Comparison of ENCODE assay signal across 11 cellular contexts in the genomic region with DNA sequence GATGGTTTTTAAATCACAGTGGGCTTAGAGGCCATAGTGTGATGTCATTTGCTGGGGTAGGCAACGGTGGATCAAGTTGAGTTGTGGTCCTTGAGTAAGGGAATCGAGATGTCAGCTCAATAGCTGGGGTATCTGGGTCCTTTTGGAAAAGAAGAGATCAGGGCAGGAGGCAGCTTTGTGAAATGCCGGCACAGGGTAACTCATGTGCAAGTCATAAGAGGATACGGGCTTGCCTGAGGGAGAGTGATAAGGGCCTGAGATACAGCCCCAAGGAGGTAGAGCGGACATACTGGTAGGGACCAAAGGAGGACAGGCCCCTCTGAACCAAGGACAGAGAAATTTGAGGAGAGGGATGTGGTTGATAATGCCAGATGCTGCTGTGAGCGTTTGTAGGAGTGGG. TPM values are rescaled to one million over a fixed set of nuclear protein-coding genes. Genes with fewer than 3 reads are reported as not detected.
DNase-seq lines count a peak whose midpoint lies in the region; ATAC-seq, FAIRE-seq and TF ChIP-seq lines count a peak whose summit lies in the region.
"Had no signal": no experiment of that assay in that cellular context is flagged by ENCODE, and none has a peak within 500 bp of the region (broad histone marks: within the 10 kb centered on the region; RNA-seq: fewer than 3 reads in every experiment).

No MANE protein-coding gene starts in this region.

- peak overlapping the region; percentile 53 for H3K9ac ChIP-seq in SK-N-SH
- no peak overlapping the region for H3K9ac ChIP-seq in SK-N-MC (ENCODE audit: insufficient read length)
- peak overlapping the region; percentile 81 for H3K9ac ChIP-seq in endothelial cell of umbilical vein (replicated peaks; ENCODE audit: extremely low read depth, insufficient read depth, low read length)
- peak overlapping the region; percentile 19 for H3K9ac ChIP-seq in skeletal muscle satellite cell (ENCODE audit: low read depth, low read length)

- H2AFZ ChIP-seq in SK-N-SH (ENCODE audit: low read depth) = no peak overlapping the region
- H2AFZ ChIP-seq in endothelial cell of umbilical vein (ENCODE audit: low read depth, low read length) = no peak overlapping the region

- H3F3A ChIP-seq in SK-N-SH (replicated peaks; ENCODE audit: insufficient read depth) = peaks cover 72% of the 10 kb centered on the region

- H3K27ac ChIP-seq in SK-N-SH (ENCODE audit: low read depth in 2 of 2, low read length in 1 of 2) = peak overlapping the region; percentile 41 to 90
- H3K27ac ChIP-seq in SK-N-MC = peak overlapping the region; percentile 69
- peak overlapping the region; percentile 99 for H3K27ac ChIP-seq in endothelial cell of umbilical vein (ENCODE audit: insufficient read depth, low read depth, low read length)

- intact Hi-C loops in endothelial cell of umbilical vein (cut with micrococcal nuclease) = loop anchor here (2.0 to 10.0 kb wide), 2 partner anchors 34 to 1602 kb away; partner anchors contain the start of genes PSMD2 and TRA2B

- POLR2A ChIA-PET in SK-N-SH (lab: Yijun Ruan, JAX) = no interaction called here
- POLR2A ChIA-PET in endothelial cell of umbilical vein (lab: Charles Lee) = interaction anchor here (0.6 kb wide), 1 partner anchor 17 kb away, joined by 3 read pairs; no protein-coding TSS in a partner anchor

- CTCF ChIA-PET in SK-N-SH (lab: Yijun Ruan, JAX) (no interaction called here), endothelial cell of umbilical vein (lab: Charles Lee) (no interaction called here)

- no peak overlapping the region for H3K4me3 ChIP-seq in SK-N-SH (ENCODE audit: low read depth in 2 of 2, low read length in 1 of 2)
- no peak overlapping the region for H3K4me3 ChIP-seq in SK-N-MC
- no peak overlapping the region for H3K4me3 ChIP-seq in endothelial cell of umbilical vein (replicated peaks in 1 of 3; ENCODE audit: insufficient read depth in 1 of 3, low read depth in 1 of 3, low read length in 3 of 3)
- H3K4me3 ChIP-seq in skeletal muscle satellite cell (ENCODE audit: low read length) = no peak overlapping the region

- no peaks in the 10 kb centered on the region for H3K9me1 ChIP-seq in endothelial cell of umbilical vein (replicated peaks; ENCODE audit: control insufficient read depth, extremely low read depth, insufficient read depth, low read length)

- peaks cover 28 to 45% of the 10 kb centered on the region in 2 experiments; a peak in 3 of 4 replicates for H3K4me1 ChIP-seq in SK-N-SH (ENCODE audit: control insufficient read depth in 1 of 2, insufficient read depth in 2 of 2, low read depth in 1 of 2, low read length in 1 of 2)
- H3K4me1 ChIP-seq in endothelial cell of umbilical vein (ENCODE audit: control insufficient read depth, extremely low read depth, insufficient read depth, low read length) = peaks cover 67% of the 10 kb centered on the region
- peaks cover 67% of the 10 kb centered on the region for H3K4me1 ChIP-seq in skeletal muscle satellite cell (ENCODE audit: control insufficient read depth, insufficient read depth, low read length)

- dilution Hi-C loops in endothelial cell of umbilical vein (cut with MboI; ENCODE audit: extremely low pct_ligation_motif_present, low sequenced_read_pairs) = no loop called here

- WGBS in SK-N-SH (ENCODE audit: low lambda C conversion rate) = 95% methylated on average over 6 of the region's 6 CpGs

- peak; percentile 54 for FAIRE-seq in endothelial cell of umbilical vein (lab: Jason Lieb, UNC)
- FAIRE-seq: GM19239 had no signal

- H3K79me2 ChIP-seq in SK-N-SH (ENCODE audit: insufficient read depth) (peaks cover 59% of the 10 kb centered on the region), endothelial cell of umbilical vein (ENCODE audit: control insufficient read depth, insufficient read depth, low read length) (peaks cover 34% of the 10 kb centered on the region)

- no peak for TF ChIP-seq CTCF in SK-N-SH (IDR thresholded peaks at IDR 0.05)
- TF ChIP-seq CTCF in endothelial cell of umbilical vein (IDR thresholded peaks at IDR 0.05; ENCODE audit: extremely low read depth in 1 of 2, insufficient read depth in 1 of 2, low read depth in 1 of 2, low read length in 2 of 2) = no peak

- no peak for TF ChIP-seq POLR2A in endothelial cell of umbilical vein (IDR thresholded peaks at IDR 0.05; ENCODE audit: low read depth, low read length)

- no peak for ATAC-seq in SK-N-SH treated with all-trans-retinoic acid at 6 μM for 48 hours
- ATAC-seq in GM21526 (IDR thresholded peaks at IDR 0.05; ENCODE audit: low FRiP score, unreplicated experiment) = no peak

- H4K20me1 ChIP-seq in SK-N-SH (ENCODE audit: insufficient read depth) = peaks cover 23% of the 10 kb centered on the region
- no peaks in the 10 kb centered on the region for H4K20me1 ChIP-seq in endothelial cell of umbilical vein (replicated peaks; ENCODE audit: control insufficient read depth, extremely low read depth, insufficient read depth, low read length)

- no peak for DNase-seq in SK-N-SH
- DNase-seq in SK-N-MC (ENCODE audit: low read depth, low spot score) = no peak
- no peak for DNase-seq in endothelial cell of umbilical vein (ENCODE audit: low read depth, low spot score)
- DNase-seq in AML-193 (lab: John Stamatoyannopoulos, UW) = no peak
- DNase-seq in NCI-H2196 (lab: John Stamatoyannopoulos, UW; ENCODE audit: unreplicated experiment) = no peak
- DNase-seq: 8988T, substantia nigra had no signal

- H3K27me3 ChIP-seq in SK-N-SH (ENCODE audit: insufficient read depth) = no peaks in the 10 kb centered on the region
- H3K27me3 ChIP-seq in endothelial cell of umbilical vein (ENCODE audit: control insufficient read depth in 2 of 2, insufficient read depth in 2 of 2, low read length in 2 of 2) = no peaks in the 10 kb centered on the region
- H3K27me3 ChIP-seq in skeletal muscle satellite cell (ENCODE audit: control insufficient read depth, insufficient read depth, low read length) = no peaks in the 10 kb centered on the region

- H3K9me3 ChIP-seq in SK-N-SH (no peaks in the 10 kb centered on the region), SK-N-MC (ENCODE audit: low read depth, low read length) (no peaks in the 10 kb centered on the region), endothelial cell of umbilical vein (replicated peaks; ENCODE audit: control insufficient read depth, insufficient read depth, low read length) (no peaks in the 10 kb centered on the region), skeletal muscle satellite cell (replicated peaks; ENCODE audit: low read length) (no peaks in the 10 kb centered on the region)

- no peak for TF ChIP-seq EP300 in SK-N-SH (IDR thresholded peaks at IDR 0.05; ENCODE audit: borderline replicate concordance in 1 of 2, low read depth in 1 of 2, low read length in 1 of 2)

- peak overlapping the region; percentile 48 for H3K4me2 ChIP-seq in SK-N-SH
- peak overlapping the region; percentile 48 for H3K4me2 ChIP-seq in endothelial cell of umbilical vein (ENCODE audit: insufficient read depth, low read length)
- H3K4me2 ChIP-seq in skeletal muscle satellite cell (ENCODE audit: low read length) = no peak overlapping the region

- BruUV-seq in endothelial cell of umbilical vein (replicated peaks; lab: Mats Ljungman, UMichigan) = no TSS peak

- no peak for TF ChIP-seq RAD21 in SK-N-SH (IDR thresholded peaks at IDR 0.05; ENCODE audit: low read length)

- no peaks in the 10 kb centered on the region for H3K9me2 ChIP-seq in SK-N-SH

- peaks cover 53 to 62% of the 10 kb centered on the region in 2 experiments for H3K36me3 ChIP-seq in SK-N-SH (replicated peaks in 1 of 2; ENCODE audit: control insufficient read depth in 1 of 2, insufficient read depth in 2 of 2, low read length in 1 of 2)
- peaks cover 69% of the 10 kb centered on the region for H3K36me3 ChIP-seq in SK-N-MC (ENCODE audit: insufficient read depth, low read length)
- peaks cover 29 to 35% of the 10 kb centered on the region in 2 experiments for H3K36me3 ChIP-seq in endothelial cell of umbilical vein (ENCODE audit: control insufficient read depth in 2 of 2, extremely low read depth in 1 of 2, insufficient read depth in 2 of 2, low read length in 2 of 2)
- peaks cover 68% of the 10 kb centered on the region for H3K36me3 ChIP-seq in skeletal muscle satellite cell (ENCODE audit: insufficient read depth, low read length)

RNA-seq across cellular contexts. Expression of gene FAM131A, which starts 4.2 kb away (rescaled TPM):
- 31.6 and 34.2 TPM in 2 replicates for polyA plus RNA-seq in SK-N-SH (2012; rRNA removed)
- polyA plus RNA-seq in SK-N-SH (2012; cell fraction: cytosol; rRNA removed) = 17.5 and 27.0 TPM in 2 replicates
- 56.4 and 63.9 TPM in 2 replicates for polyA plus RNA-seq in SK-N-SH (2012; cell fraction: nucleus; rRNA removed)
- total RNA-seq in endothelial cell of umbilical vein = 19.9 and 26.8 TPM in 2 replicates
- polyA plus RNA-seq in endothelial cell of umbilical vein = 29.9 and 34.1 TPM in 2 replicates
- polyA plus RNA-seq in endothelial cell of umbilical vein (2011; cell fraction: cytosol; rRNA removed) = 22.5 and 34.2 TPM in 2 replicates
- 27.8 and 36.3 TPM in 2 replicates for polyA plus RNA-seq in endothelial cell of umbilical vein (2011; cell fraction: nucleus; rRNA removed)
- polyA plus RNA-seq in endothelial cell of umbilical vein (2012) = 15.8 and 22.6 TPM in 2 replicates
- polyA minus RNA-seq in endothelial cell of umbilical vein = 19.1 and 21.9 TPM in 2 replicates
- polyA minus RNA-seq in endothelial cell of umbilical vein (2011; cell fraction: cytosol; rRNA and poly(A)+ RNA removed) = 10.8 TPM
- 12.3 and 12.8 TPM in 2 replicates for polyA minus RNA-seq in endothelial cell of umbilical vein (2011; cell fraction: nucleus; rRNA and poly(A)+ RNA removed)
- total RNA-seq in skeletal muscle satellite cell (2012; rRNA removed) = 18.8 TPM in 2 replicates

RNA-seq across cellular contexts. Expression of gene EIF4G1, which starts 18.8 kb away (rescaled TPM):
- polyA plus RNA-seq in SK-N-SH (2012; rRNA removed) (207 and 262 TPM in 2 replicates), endothelial cell of umbilical vein (355 and 401 TPM in 2 replicates)
- 144 and 191 TPM in 2 replicates for polyA plus RNA-seq in SK-N-SH (2012; cell fraction: cytosol; rRNA removed)
- 356 and 392 TPM in 2 replicates for polyA plus RNA-seq in SK-N-SH (2012; cell fraction: nucleus; rRNA removed)
- 524 and 532 TPM in 2 replicates for total RNA-seq in endothelial cell of umbilical vein
- 305 and 332 TPM in 2 replicates for polyA plus RNA-seq in endothelial cell of umbilical vein (2011; cell fraction: cytosol; rRNA removed)
- 513 and 525 TPM in 2 replicates for polyA plus RNA-seq in endothelial cell of umbilical vein (2011; cell fraction: nucleus; rRNA removed)
- polyA plus RNA-seq in endothelial cell of umbilical vein (2012) = 236 and 329 TPM in 2 replicates
- polyA minus RNA-seq in endothelial cell of umbilical vein = 474 and 526 TPM in 2 replicates
- polyA minus RNA-seq in endothelial cell of umbilical vein (2011; cell fraction: cytosol; rRNA and poly(A)+ RNA removed) = 242 TPM
- polyA minus RNA-seq in endothelial cell of umbilical vein (2011; cell fraction: nucleus; rRNA and poly(A)+ RNA removed) = 207 and 228 TPM in 2 replicates
- 257 and 270 TPM in 2 replicates for total RNA-seq in skeletal muscle satellite cell (2012; rRNA removed)

RNA-seq across cellular contexts. Expression of gene CLCN2, which starts 28.2 kb away (rescaled TPM):
- polyA plus RNA-seq in SK-N-SH (2012; rRNA removed) = 8.6 and 9.1 TPM in 2 replicates
- polyA plus RNA-seq in SK-N-SH (2012; cell fraction: cytosol; rRNA removed) = 2.8 and 3.9 TPM in 2 replicates
- 38.1 TPM in 2 replicates for polyA plus RNA-seq in SK-N-SH (2012; cell fraction: nucleus; rRNA removed)
- total RNA-seq in endothelial cell of umbilical vein = 6.5 and 9.9 TPM in 2 replicates
- 3.5 and 4.9 TPM in 2 replicates for polyA plus RNA-seq in endothelial cell of umbilical vein
- 2.6 TPM in 2 replicates for polyA plus RNA-seq in endothelial cell of umbilical vein (2011; cell fraction: cytosol; rRNA removed)
- polyA plus RNA-seq in endothelial cell of umbilical vein (2011; cell fraction: nucleus; rRNA removed) = 15.3 and 20.5 TPM in 2 replicates
- 2.4 and 2.8 TPM in 2 replicates for polyA plus RNA-seq in endothelial cell of umbilical vein (2012)
- 7.2 and 8.3 TPM in 2 replicates for polyA minus RNA-seq in endothelial cell of umbilical vein
- polyA minus RNA-seq in endothelial cell of umbilical vein (2011; cell fraction: cytosol; rRNA and poly(A)+ RNA removed) = 5.6 TPM
- 10.1 and 10.5 TPM in 2 replicates for polyA minus RNA-seq in endothelial cell of umbilical vein (2011; cell fraction: nucleus; rRNA and poly(A)+ RNA removed)
- total RNA-seq in skeletal muscle satellite cell (2012; rRNA removed) = 4.4 and 5.3 TPM in 2 replicates

RNA-seq across cellular contexts. Expression of gene POLR2H, which starts 28.3 kb away (rescaled TPM):
- polyA plus RNA-seq in SK-N-SH (2012; rRNA removed) = 206 and 258 TPM in 2 replicates
- 216 and 239 TPM in 2 replicates for polyA plus RNA-seq in SK-N-SH (2012; cell fraction: cytosol; rRNA removed)
- 457 and 484 TPM in 2 replicates for polyA plus RNA-seq in SK-N-SH (2012; cell fraction: nucleus; rRNA removed)
- total RNA-seq in endothelial cell of umbilical vein = 80.5 and 89.0 TPM in 2 replicates
- 169 and 276 TPM in 2 replicates for polyA plus RNA-seq in endothelial cell of umbilical vein
- 135 and 171 TPM in 2 replicates for polyA plus RNA-seq in endothelial cell of umbilical vein (2011; cell fraction: cytosol; rRNA removed)
- polyA plus RNA-seq in endothelial cell of umbilical vein (2011; cell fraction: nucleus; rRNA removed) = 245 and 329 TPM in 2 replicates
- 80.0 and 100 TPM in 2 replicates for polyA plus RNA-seq in endothelial cell of umbilical vein (2012)
- 64.5 and 78.7 TPM in 2 replicates for polyA minus RNA-seq in endothelial cell of umbilical vein
- 81.4 TPM for polyA minus RNA-seq in endothelial cell of umbilical vein (2011; cell fraction: cytosol; rRNA and poly(A)+ RNA removed)
- 50.5 and 52.0 TPM in 2 replicates for polyA minus RNA-seq in endothelial cell of umbilical vein (2011; cell fraction: nucleus; rRNA and poly(A)+ RNA removed)
- total RNA-seq in skeletal muscle satellite cell (2012; rRNA removed) = 107 and 163 TPM in 2 replicates

RNA-seq across cellular contexts. Expression of gene PSMD2, which starts 34.1 kb away (rescaled TPM):
- 328 and 382 TPM in 2 replicates for polyA plus RNA-seq in SK-N-SH (2012; rRNA removed)
- polyA plus RNA-seq in SK-N-SH (2012; cell fraction: cytosol; rRNA removed) = 208 and 302 TPM in 2 replicates
- 224 and 445 TPM in 2 replicates for polyA plus RNA-seq in SK-N-SH (2012; cell fraction: nucleus; rRNA removed)
- 400 and 435 TPM in 2 replicates for total RNA-seq in endothelial cell of umbilical vein
- polyA plus RNA-seq in endothelial cell of umbilical vein = 358 and 414 TPM in 2 replicates
- 266 and 278 TPM in 2 replicates for polyA plus RNA-seq in endothelial cell of umbilical vein (2011; cell fraction: cytosol; rRNA removed)
- polyA plus RNA-seq in endothelial cell of umbilical vein (2011; cell fraction: nucleus; rRNA removed) = 416 and 477 TPM in 2 replicates
- 316 and 537 TPM in 2 replicates for polyA plus RNA-seq in endothelial cell of umbilical vein (2012)
- 564 and 571 TPM in 2 replicates for polyA minus RNA-seq in endothelial cell of umbilical vein
- 395 TPM for polyA minus RNA-seq in endothelial cell of umbilical vein (2011; cell fraction: cytosol; rRNA and poly(A)+ RNA removed)
- 166 and 239 TPM in 2 replicates for polyA minus RNA-seq in endothelial cell of umbilical vein (2011; cell fraction: nucleus; rRNA and poly(A)+ RNA removed)
- 494 and 672 TPM in 2 replicates for total RNA-seq in skeletal muscle satellite cell (2012; rRNA removed)
